Comparison of ENCODE assay signal across 13 cellular contexts in genomic region chr5:81006955-81007636, GRCh38. TPM values are rescaled to one million over a fixed set of nuclear protein-coding genes. Genes with fewer than 3 reads are reported as not detected.
A peak's percentile ranks its signal among the peaks of the same experiment; 100 is the strongest.
DNase-seq lines count a peak whose midpoint lies in the region; ATAC-seq and TF ChIP-seq lines count a peak whose summit lies in the region.
"Had no signal": no experiment of that assay in that cellular context is flagged by ENCODE, and none has a peak within 500 bp of the region (broad histone marks: within the 10 kb centered on the region; RNA-seq: fewer than 3 reads in every experiment).

No MANE protein-coding gene starts in this region.

- POLR2A ChIA-PET in CD4-positive, alpha-beta T cell (lab: Charles Lee), result interaction anchor here (0.6 to 6.5 kb wide), 20 partner anchors 9 to 352 kb away, joined by 3 to 82 read pairs (median 4); partner anchors contain the start of genes DHFR, MSH3, RASGRF2 and ZCCHC9
- POLR2A ChIA-PET in HEK293T (lab: Yijun Ruan, JAX), result no interaction called here

- peak; percentile 89 for ATAC-seq in CD4-positive, alpha-beta T cell (ENCODE audit: poor library complexity)
- peak; percentile 55 to 75 (median 73) for ATAC-seq in natural killer cell
- ATAC-seq in GM21367 (IDR thresholded peaks at IDR 0.05; ENCODE audit: unreplicated experiment), result no peak
- ATAC-seq: esophagus mucosa had no signal

- peaks cover 86% of the 10 kb centered on the region for H3K4me1 Mint-ChIP-seq in CD4-positive, alpha-beta T cell (ENCODE audit: low read depth)
- peaks cover 43% of the 10 kb centered on the region for H3K4me1 Mint-ChIP-seq in T-helper 1 cell treated with Interleukin-12 subunit alpha and Interleukin-12 subunit beta and Interleukin-4 antibody, amounts not matched to agents 30 μg/mL and 1 μg/mL, for 36 hours (ENCODE audit: low read depth)
- peaks cover 32 to 44% of the 10 kb centered on the region in 2 donors for H3K4me1 Mint-ChIP-seq in natural killer cell

- TF ChIP-seq CTCF in CD4-positive, alpha-beta T cell (IDR thresholded peaks at IDR 0.05), result no peak
- no peak for TF ChIP-seq CTCF in natural killer cell (IDR thresholded peaks at IDR 0.05)

- H3K9me3 ChIP-seq in CD4-positive, alpha-beta T cell (ENCODE audit: control insufficient read depth, low read length), result no peaks in the 10 kb centered on the region
- H3K9me3 ChIP-seq: neutrophil had no signal

- H3K27me3 Mint-ChIP-seq in CD4-positive, alpha-beta T cell, result no peaks in the 10 kb centered on the region
- no peaks in the 10 kb centered on the region for H3K27me3 Mint-ChIP-seq in T-helper 1 cell treated with Interleukin-12 subunit alpha and Interleukin-12 subunit beta and Interleukin-4 antibody, amounts not matched to agents 30 μg/mL and 1 μg/mL, for 36 hours (ENCODE audit: low read depth)
- H3K27me3 Mint-ChIP-seq in natural killer cell (ENCODE audit: low read depth in 2 of 2), result no peaks in the 10 kb centered on the region

- peak overlapping the region; percentile 87 for H3K4me3 Mint-ChIP-seq in CD4-positive, alpha-beta T cell
- peak overlapping the region; percentile 81 for H3K4me3 Mint-ChIP-seq in T-helper 1 cell treated with Interleukin-12 subunit alpha and Interleukin-12 subunit beta and Interleukin-4 antibody, amounts not matched to agents 30 μg/mL and 1 μg/mL, for 36 hours
- H3K4me3 Mint-ChIP-seq in natural killer cell, result peak overlapping the region; percentile 72
- H3K4me3 Mint-ChIP-seq: HFFc6 had no signal

- intact Hi-C loops in CD4-positive, alpha-beta T cell (cut with DNase I, micrococcal nuclease), result loop anchor here (1.0 to 2.0 kb wide), 2 partner anchors 46 to 49 kb away; partner anchors contain the start of gene RASGRF2 (in 1 of the 2)
- intact Hi-C loops in natural killer cell (cut with micrococcal nuclease), result no loop called here

- H3K36me3 Mint-ChIP-seq in CD4-positive, alpha-beta T cell (ENCODE audit: low read depth), result peaks cover 12% of the 10 kb centered on the region
- H3K36me3 Mint-ChIP-seq in T-helper 1 cell treated with Interleukin-12 subunit alpha and Interleukin-12 subunit beta and Interleukin-4 antibody, amounts not matched to agents 30 μg/mL and 1 μg/mL, for 36 hours (ENCODE audit: low read depth), result peaks cover 6% of the 10 kb centered on the region
- no peaks in the 10 kb centered on the region for H3K36me3 Mint-ChIP-seq in natural killer cell

- CTCF ChIA-PET in CD4-positive, alpha-beta T cell (lab: Charles Lee), result interaction anchor here (0.7 to 3.4 kb wide), 9 partner anchors 10 to 101 kb away, joined by 3 to 15 read pairs (median 4); partner anchors contain the start of gene RASGRF2
- CTCF ChIA-PET in HEK293T (lab: Yijun Ruan, JAX), result no interaction called here

- H3K27me3 ChIP-seq in CD4-positive, alpha-beta T cell (ENCODE audit: control insufficient read depth, insufficient read depth, low read length), result no peaks in the 10 kb centered on the region

- no peaks in the 10 kb centered on the region for H3K9me3 Mint-ChIP-seq in CD4-positive, alpha-beta T cell
- no peaks in the 10 kb centered on the region for H3K9me3 Mint-ChIP-seq in T-helper 1 cell treated with Interleukin-12 subunit alpha and Interleukin-12 subunit beta and Interleukin-4 antibody, amounts not matched to agents 30 μg/mL and 1 μg/mL, for 36 hours
- no peaks in the 10 kb centered on the region for H3K9me3 Mint-ChIP-seq in natural killer cell
- H3K9me3 Mint-ChIP-seq: HFFc6 had no signal

- peak overlapping the region; percentile 91 for H3K27ac ChIP-seq in CD4-positive, alpha-beta T cell (ENCODE audit: low read depth, low read length)
- H3K27ac ChIP-seq: neutrophil had no signal

- peak overlapping the region; percentile 92 for H3K27ac Mint-ChIP-seq in CD4-positive, alpha-beta T cell
- H3K27ac Mint-ChIP-seq in T-helper 1 cell treated with Interleukin-12 subunit alpha and Interleukin-12 subunit beta and Interleukin-4 antibody, amounts not matched to agents 30 μg/mL and 1 μg/mL, for 36 hours, result peak overlapping the region; percentile 86
- peak overlapping the region; percentile 54 to 72 for H3K27ac Mint-ChIP-seq in natural killer cell
- H3K27ac Mint-ChIP-seq: HFFc6 had no signal

- DNase-seq in CD4-positive, alpha-beta T cell, result peak in 9 of 10 experiments; percentile 15 to 67 (median 41)
- peak; percentile 60 to 61 for DNase-seq in activated T-cell treated with anti-CD3 and anti-CD28 coated beads, Interleukin-2, amount 50 U/mL, for 48 hours
- DNase-seq in natural killer cell (no peak), NCI-H1105 treated with DMSO at 0.1 percent for 48 hours (lab: John Stamatoyannopoulos, UW) (no peak), NCI-H2227 treated with DMSO at 0.1 percent for 48 hours (lab: John Stamatoyannopoulos, UW) (no peak), HEK293T (ENCODE audit: extremely low spot score) (no peak)
- DNase-seq: AML-193, HFFc6, islet precursor cell had no signal

TF ChIP-seq in HEK293T, 16 proteins besides CTCF, POLR2A, EP300 and RAD21:
- TF ChIP-seq FOXK2 (IDR thresholded peaks at IDR 0.05) (no peak), TARDBP (IDR thresholded peaks at IDR 0.05) (no peak), SUZ12 (IDR thresholded peaks at IDR 0.05) (no peak), CTBP1 (IDR thresholded peaks at IDR 0.05; ENCODE audit: borderline replicate concordance) (no peak), PKNOX1 (IDR thresholded peaks at IDR 0.05) (no peak), FOXM1 (IDR thresholded peaks at IDR 0.05; ENCODE audit: borderline replicate concordance) (no peak), ELF4 (IDR thresholded peaks at IDR 0.05) (no peak)

RNA-seq across cellular contexts. Expression of gene RASGRF2, which starts 46.9 kb away (rescaled TPM):
- total RNA-seq in CD4-positive, alpha-beta T cell, result 10 to 100 TPM; 21.9 to 24.9 TPM
- 10 to 100 TPM in 1 of 3 donors, 1 to 10 TPM in 2; 5.6 to 10.1 (median 6.1) TPM for total RNA-seq in natural killer cell

Comparison
In these comparisons a context has a peak if more than half of its experiments do, and no peak if none do; other contexts are left out.
1. DNase-seq: peak in CD4-positive, alpha-beta T cell (9 of 10) and activated T-cell treated with anti-CD3 and anti-CD28 coated beads, Interleukin-2, amount 50 U/mL, for 48 hours (2 of 2); none in natural killer cell (single experiment), NCI-H1105 treated with DMSO at 0.1 percent for 48 hours (single experiment), NCI-H2227 treated with DMSO at 0.1 percent for 48 hours (single experiment) and HEK293T (single experiment).
2. Peak in every context shown above with its lines, with median percentiles within 50 percentile points of each other: H3K27ac Mint-ChIP-seq and H3K4me3 Mint-ChIP-seq.